Comparison of ENCODE assay signal across 17 cellular contexts in genomic region chr3:194990454-194991337, GRCh38.
"Had no signal": no experiment of that assay in that cellular context is flagged by ENCODE, and none has a peak within 500 bp of the region (broad histone marks: within the 10 kb centered on the region; RNA-seq: fewer than 3 reads in every experiment).

No MANE protein-coding gene starts in this region.

- H3K27ac ChIP-seq: sigmoid colon, spleen, thoracic aorta, WERI-Rb-1 had no signal

- H3K4me3 Mint-ChIP-seq: activated CD4-positive, alpha-beta memory T cell treated with anti-CD3 and anti-CD28 coated beads for 36 hours; activated CD4-positive, alpha-beta T cell treated with anti-CD3 and anti-CD28 coated beads for 36 hours; activated naive CD8-positive, alpha-beta T cell treated with anti-CD3 and anti-CD28 coated beads for 36 hours; activated T-helper 1 cell treated with anti-CD3 and anti-CD28 coated beads, Interleukin-12 subunit alpha, Interleukin-12 subunit beta, Interleukin-2, Interleukin-4 antibody, amounts not matched to agents 30 ng/mL and 10 ng/mL and 1 ng/mL, durations not matched to agents 14 hours and 24 hours and 36 hours; brain; central memory CD8-positive, alpha-beta T cell; immature natural killer cell; mesothelial cell of epicardium; nephron progenitor cell; T-helper 17 cell had no signal

- H3K4me1 ChIP-seq: sigmoid colon had no signal

- ATAC-seq: activated CD4-positive, alpha-beta T cell treated with anti-CD3 and anti-CD28 coated beads for 36 hours; left cardiac atrium; T-helper 17 cell had no signal

- DNase-seq: activated CD4-positive, alpha-beta memory T cell treated with anti-CD3 and anti-CD28 coated beads for 36 hours; activated CD4-positive, alpha-beta T cell treated with anti-CD3 and anti-CD28 coated beads for 36 hours; activated naive CD8-positive, alpha-beta T cell treated with anti-CD3 and anti-CD28 coated beads for 36 hours; immature natural killer cell; left cardiac atrium; nephron progenitor cell; sigmoid colon; spleen; stimulated activated CD4-positive, alpha-beta T cell treated with anti-CD3 and anti-CD28 coated beads, Interleukin-1b, Interleukin-23, amount 100 ng/mL, for 48 hours; T-helper 17 cell; WERI-Rb-1 had no signal

- H3K36me3 ChIP-seq: sigmoid colon, spleen, thoracic aorta, WERI-Rb-1 had no signal

- H3K27me3 ChIP-seq: sigmoid colon, spleen had no signal

- H3K27ac Mint-ChIP-seq: activated CD4-positive, alpha-beta memory T cell treated with anti-CD3 and anti-CD28 coated beads for 36 hours; activated CD4-positive, alpha-beta T cell treated with anti-CD3 and anti-CD28 coated beads for 36 hours; activated naive CD8-positive, alpha-beta T cell treated with anti-CD3 and anti-CD28 coated beads for 36 hours; activated T-helper 1 cell treated with anti-CD3 and anti-CD28 coated beads, Interleukin-12 subunit alpha, Interleukin-12 subunit beta, Interleukin-2, Interleukin-4 antibody, amounts not matched to agents 30 ng/mL and 10 ng/mL and 1 ng/mL, durations not matched to agents 14 hours and 24 hours and 36 hours; brain; immature natural killer cell; mesothelial cell of epicardium; nephron progenitor cell; T-helper 17 cell had no signal

- H3K9me3 Mint-ChIP-seq: activated CD4-positive, alpha-beta memory T cell treated with anti-CD3 and anti-CD28 coated beads for 36 hours; activated naive CD8-positive, alpha-beta T cell treated with anti-CD3 and anti-CD28 coated beads for 36 hours; activated T-helper 1 cell treated with anti-CD3 and anti-CD28 coated beads, Interleukin-12 subunit alpha, Interleukin-12 subunit beta, Interleukin-2, Interleukin-4 antibody, amounts not matched to agents 30 ng/mL and 10 ng/mL and 1 ng/mL, durations not matched to agents 14 hours and 24 hours and 36 hours; brain; central memory CD8-positive, alpha-beta T cell; immature natural killer cell; mesothelial cell of epicardium; nephron progenitor cell had no signal

- H3K4me1 Mint-ChIP-seq: activated CD4-positive, alpha-beta T cell treated with anti-CD3 and anti-CD28 coated beads for 36 hours; central memory CD8-positive, alpha-beta T cell; immature natural killer cell; T-helper 17 cell had no signal

- H3K36me3 Mint-ChIP-seq: activated CD4-positive, alpha-beta memory T cell treated with anti-CD3 and anti-CD28 coated beads for 36 hours; activated naive CD8-positive, alpha-beta T cell treated with anti-CD3 and anti-CD28 coated beads for 36 hours; brain; immature natural killer cell; mesothelial cell of epicardium had no signal

- H3K9me3 ChIP-seq: sigmoid colon, spleen, thoracic aorta had no signal

- H3K4me3 ChIP-seq: lung, sigmoid colon, spleen, thoracic aorta had no signal
